1 cellular context compared by ENCODE assay signal in the genomic region with DNA sequence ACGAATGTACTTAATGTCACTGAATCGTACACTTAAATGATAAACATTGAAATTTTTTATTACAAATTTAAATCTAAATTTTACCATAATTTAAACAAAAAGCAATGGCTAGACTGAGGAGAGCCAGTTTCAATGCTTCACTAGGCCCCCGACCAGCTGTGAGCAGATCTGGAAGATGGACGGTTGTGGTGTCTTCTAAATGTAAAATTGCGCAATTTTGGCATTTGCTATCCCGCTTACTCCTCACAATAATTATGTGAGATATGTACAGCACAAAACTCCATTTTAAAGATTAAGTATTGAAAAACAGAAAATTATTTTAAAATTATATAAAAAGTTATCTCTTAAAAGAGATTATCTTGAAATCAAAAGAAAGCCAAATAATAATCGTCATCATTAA. TPM values are rescaled to one million over a fixed set of nuclear protein-coding genes. Genes with fewer than 3 reads are reported as not detected.
"Had no signal": no experiment of that assay in that cellular context is flagged by ENCODE, and none has a peak within 500 bp of the region (broad histone marks: within the 10 kb centered on the region; RNA-seq: fewer than 3 reads in every experiment).

No MANE protein-coding gene starts in this region.

RNA-seq across cellular contexts. Expression of a gene that starts 5.3 kb away (rescaled TPM):
- total RNA-seq: MCF 10A had no signal
